9 cellular contexts compared by ENCODE assay signal in the genomic region with DNA sequence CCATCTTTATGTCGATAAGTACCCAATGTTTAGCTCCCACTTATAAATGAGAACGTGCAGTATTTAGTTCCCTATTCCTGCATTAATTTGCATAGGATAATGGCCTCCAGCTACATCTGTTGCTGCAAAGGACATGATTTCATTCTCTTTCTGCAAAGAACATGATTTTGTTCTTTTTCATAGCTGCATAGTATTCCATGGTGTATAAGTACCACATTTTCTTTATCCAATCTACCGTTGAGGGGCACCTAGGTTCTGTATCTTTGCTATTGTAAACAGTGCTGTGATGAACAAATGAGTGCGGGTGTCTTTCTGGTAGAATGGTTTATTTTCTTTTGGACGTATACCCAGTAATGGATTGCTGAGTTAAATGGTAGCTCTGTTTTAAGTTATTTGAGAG.
"Had no signal": no experiment of that assay in that cellular context is flagged by ENCODE, and none has a peak within 500 bp of the region (broad histone marks: within the 10 kb centered on the region; RNA-seq: fewer than 3 reads in every experiment).

No MANE protein-coding gene starts in this region.

- DNase-seq: GM23248, GOT3, H9, HCEC 1CT, HFFc6 had no signal

- H3K9me3 Mint-ChIP-seq: HFFc6 had no signal

- H3K27ac ChIP-seq: GM23248, HL-60 had no signal

- H3K4me3 Mint-ChIP-seq: H9, HFFc6, IgD-negative memory B cell had no signal

- H3K4me1 Mint-ChIP-seq: H9 had no signal

- H3K36me3 Mint-ChIP-seq: IgD-negative memory B cell had no signal

- H3K9ac ChIP-seq: GM23248 had no signal

- H3K27ac Mint-ChIP-seq: H9, HFFc6, IgD-negative memory B cell had no signal

- FAIRE-seq: H54, HepG2 had no signal

- H3K4me3 ChIP-seq: GM23248 had no signal

- ATAC-seq: HepG2 had no signal

- H2AFZ ChIP-seq: GM23248 had no signal
